Comparison of ENCODE assay signal across 8 cellular contexts in genomic region chr6:125746019-125746414, GRCh38. TPM values are rescaled to one million over a fixed set of nuclear protein-coding genes. Genes with fewer than 3 reads are reported as not detected.
DNase-seq lines count a peak whose midpoint lies in the region; ATAC-seq and TF ChIP-seq lines count a peak whose summit lies in the region.

No MANE protein-coding gene starts in this region.

- H3K36me3 ChIP-seq in thyroid gland, result no peaks in the 10 kb centered on the region

- intact Hi-C loops in thyroid gland (cut with DNase I), result loop anchor here (5.0 kb wide), 1 partner anchor 784 kb away; the partner anchor contains the start of gene RNF217

- H3K36me3 Mint-ChIP-seq in activated T-cell treated with anti-CD3 and anti-CD28 coated beads, Interleukin-2, amount 50 U/mL, for 4 hours (ENCODE audit: insufficient read depth), result no peaks in the 10 kb centered on the region
- H3K36me3 Mint-ChIP-seq in activated naive CD8-positive, alpha-beta T cell treated with anti-CD3 and anti-CD28 coated beads, Interleukin-2, amount 50 U/mL, for 24 hours (ENCODE audit: low read depth), result no peaks in the 10 kb centered on the region

- H3K27ac ChIP-seq in thyroid gland, result peak overlapping the region; percentile 21 to 91 (median 91)

- ATAC-seq in activated T-cell treated with anti-CD3 and anti-CD28 coated beads, Interleukin-2, amount 50 U/mL, for 4 hours, result no peak
- ATAC-seq in activated naive CD8-positive, alpha-beta T cell treated with anti-CD3 and anti-CD28 coated beads, Interleukin-2, amount 50 U/mL, for 24 hours, result no peak
- no peak for ATAC-seq in GM19452 (IDR thresholded peaks at IDR 0.05; ENCODE audit: unreplicated experiment)

- TF ChIP-seq CTCF in thyroid gland (IDR thresholded peaks at IDR 0.05), result no peak

- no peaks in the 10 kb centered on the region for H3K27me3 ChIP-seq in thyroid gland

- no peak for TF ChIP-seq POLR2A in thyroid gland (IDR thresholded peaks at IDR 0.05)

- no peaks in the 10 kb centered on the region for H3K4me1 ChIP-seq in thyroid gland

- peaks cover 49% of the 10 kb centered on the region for H3K27me3 Mint-ChIP-seq in activated T-cell treated with anti-CD3 and anti-CD28 coated beads, Interleukin-2, amount 50 U/mL, for 4 hours (ENCODE audit: low read depth)
- H3K27me3 Mint-ChIP-seq in activated naive CD8-positive, alpha-beta T cell treated with anti-CD3 and anti-CD28 coated beads, Interleukin-2, amount 50 U/mL, for 24 hours, result peaks cover 60% of the 10 kb centered on the region

- no peak overlapping the region for H3K27ac Mint-ChIP-seq in activated naive CD8-positive, alpha-beta T cell treated with anti-CD3 and anti-CD28 coated beads, Interleukin-2, amount 50 U/mL, for 24 hours

- H3K4me3 ChIP-seq in thyroid gland (replicated peaks in 1 of 3), result peak overlapping the region in 2 of 3 donors; percentile 68 to 78

- 67 to 78% methylated on average over 5 of the region's 5 CpGs for WGBS in thyroid gland, 2 donors

- H3K4me3 Mint-ChIP-seq in activated T-cell treated with anti-CD3 and anti-CD28 coated beads, Interleukin-2, amount 50 U/mL, for 4 hours, result peak overlapping the region; percentile 82
- peak overlapping the region; percentile 85 for H3K4me3 Mint-ChIP-seq in activated naive CD8-positive, alpha-beta T cell treated with anti-CD3 and anti-CD28 coated beads, Interleukin-2, amount 50 U/mL, for 24 hours

- peaks cover 33% of the 10 kb centered on the region for H3K4me1 Mint-ChIP-seq in activated T-cell treated with anti-CD3 and anti-CD28 coated beads, Interleukin-2, amount 50 U/mL, for 4 hours (ENCODE audit: low read depth)
- peaks cover 37% of the 10 kb centered on the region for H3K4me1 Mint-ChIP-seq in activated naive CD8-positive, alpha-beta T cell treated with anti-CD3 and anti-CD28 coated beads, Interleukin-2, amount 50 U/mL, for 24 hours

- no peaks in the 10 kb centered on the region for H3K9me3 ChIP-seq in thyroid gland

- no peaks in the 10 kb centered on the region for H3K9me3 Mint-ChIP-seq in activated T-cell treated with anti-CD3 and anti-CD28 coated beads, Interleukin-2, amount 50 U/mL, for 4 hours
- H3K9me3 Mint-ChIP-seq in activated naive CD8-positive, alpha-beta T cell treated with anti-CD3 and anti-CD28 coated beads, Interleukin-2, amount 50 U/mL, for 24 hours, result no peaks in the 10 kb centered on the region

- no peak for DNase-seq in activated T-cell treated with anti-CD3 and anti-CD28 coated beads, Interleukin-2, amount 50 U/mL, for 4 hours
- no peak for DNase-seq in activated T-cell treated with anti-CD3 and anti-CD28 coated beads, Interleukin-2, amount 50 U/mL, for 1 hour
- no peak for DNase-seq in activated naive CD8-positive, alpha-beta T cell treated with anti-CD3 and anti-CD28 coated beads, Interleukin-2, amount 50 U/mL, for 24 hours
- DNase-seq in medulla oblongata (ENCODE audit: extremely low spot score) (peak; percentile 22), thyroid gland (no peak), NCI-H187 treated with DMSO at 0.1 percent for 48 hours (lab: John Stamatoyannopoulos, UW) (no peak), NCI-H446 (lab: John Stamatoyannopoulos, UW) (no peak)

RNA-seq across cellular contexts. Expression of gene HEY2, which starts 3.4 kb away (rescaled TPM):
- under 1 TPM in 1 of 3 donors, not detected in 2; 0.10 TPM for total RNA-seq in activated T-cell treated with anti-CD3 and anti-CD28 coated beads, Interleukin-2, amount 50 U/mL, for 4 hours
- total RNA-seq in thyroid gland, result 1 to 10 TPM; 3.5 to 5.5 (median 5.1) TPM

RNA-seq across cellular contexts. Expression of gene NCOA7, which starts 44.7 kb away (rescaled TPM):
- total RNA-seq in activated T-cell treated with anti-CD3 and anti-CD28 coated beads, Interleukin-2, amount 50 U/mL, for 4 hours, result 10 to 100 TPM; 47.8 to 58.8 (median 57.8) TPM
- total RNA-seq in thyroid gland, result 10 to 100 TPM in 3 of 4 donors, 1 to 10 TPM in 1; 9.0 to 36.2 (median 21.8) TPM

Comparison
In these comparisons a context has a peak if more than half of its experiments do, and no peak if none do; other contexts are left out.
1. RNA of gene HEY2, which starts 3.4 kb away (total RNA-seq): 3.5 to 5.5 TPM in thyroid gland; 0.10 TPM in activated T-cell treated with anti-CD3 and anti-CD28 coated beads, Interleukin-2, amount 50 U/mL, for 4 hours; every median in the first group is over 4 times any median in the second.